In genomic region chr1:157988002-157988401, GRCh38 we compare ENCODE assay signal across 3 cellular contexts. TPM values are rescaled to one million over a fixed set of nuclear protein-coding genes. Genes with fewer than 3 reads are reported as not detected.
"Had no signal": no experiment of that assay in that cellular context is flagged by ENCODE, and none has a peak within 500 bp of the region (broad histone marks: within the 10 kb centered on the region; RNA-seq: fewer than 3 reads in every experiment).

No MANE protein-coding gene starts in this region.

- H3K4me3 ChIP-seq: GM12878 had no signal

- ATAC-seq: GM12878 had no signal

- DNase-seq: GDM1, GF-D8 had no signal

RNA-seq across cellular contexts. Expression of gene KIRREL1, which starts 5.4 kb away (rescaled TPM):
- polyA plus RNA-seq: GM12878 had no signal
